In genomic region chr12:116880817-116881324, GRCh38 we compare ENCODE assay signal across 8 cellular contexts. TPM values are rescaled to one million over a fixed set of nuclear protein-coding genes. Genes with fewer than 3 reads are reported as not detected.
DNase-seq lines count a peak whose midpoint lies in the region; ATAC-seq and TF ChIP-seq lines count a peak whose summit lies in the region.

No MANE protein-coding gene starts in this region.

- H3K9me3 ChIP-seq in subcutaneous abdominal adipose tissue (ENCODE audit: control insufficient read depth in 5 of 5, low read length in 5 of 5): no peaks in the 10 kb centered on the region

- H3K27ac ChIP-seq in ACC112 (ENCODE audit: low read depth, low read length) (no peak overlapping the region), subcutaneous abdominal adipose tissue (ENCODE audit: low read depth, low read length) (no peak overlapping the region), brain microvascular endothelial cell (no peak overlapping the region)

- H3K36me3 Mint-ChIP-seq in MCF 10A (ENCODE audit: insufficient read depth, unreplicated experiment): no peaks in the 10 kb centered on the region

- H3K79me2 ChIP-seq in ACC112 (ENCODE audit: control insufficient read depth, insufficient read depth, low read length, unreplicated experiment): no peaks in the 10 kb centered on the region

- peaks cover 25% of the 10 kb centered on the region for H3K27me3 Mint-ChIP-seq in MCF 10A (ENCODE audit: insufficient read depth, unreplicated experiment)

- peak; percentile 81 for DNase-seq in GM13976 (ENCODE audit: low spot score)
- DNase-seq in RPMI7951 (ENCODE audit: low read depth): peak; percentile 25
- DNase-seq in MCF 10A (ENCODE audit: unreplicated experiment): peak; percentile 54
- DNase-seq in left kidney (ENCODE audit: low read depth, low spot score): peak; percentile 88
- no peak for DNase-seq in brain microvascular endothelial cell

- H3K9ac ChIP-seq in subcutaneous abdominal adipose tissue (ENCODE audit: low read length in 5 of 5): no peak overlapping the region

- TF ChIP-seq CTCF in GM13976 (IDR thresholded peaks at IDR 0.05; ENCODE audit: borderline replicate concordance, control extremely low read depth, extremely low read depth, insufficient read depth, missing control alignments) (peak; percentile 17), MCF 10A (IDR thresholded peaks at IDR 0.05; ENCODE audit: unreplicated experiment) (no peak), brain microvascular endothelial cell (IDR thresholded peaks at IDR 0.05; ENCODE audit: low read depth, low read length, missing control alignments) (no peak)

- H3K27me3 ChIP-seq in ACC112 (ENCODE audit: insufficient read depth, low read length): peaks cover 84% of the 10 kb centered on the region
- peaks cover 42 to 71% (median 69%) of the 10 kb centered on the region in 5 donors for H3K27me3 ChIP-seq in subcutaneous abdominal adipose tissue (ENCODE audit: control insufficient read depth in 5 of 5, insufficient read depth in 4 of 5, low read length in 5 of 5)
- H3K27me3 ChIP-seq in brain microvascular endothelial cell (replicated peaks): peaks cover 60% of the 10 kb centered on the region

- peak overlapping the region; percentile 80 for H3K4me3 Mint-ChIP-seq in MCF 10A (ENCODE audit: unreplicated experiment)

- peaks cover 19% of the 10 kb centered on the region for H3K4me1 Mint-ChIP-seq in MCF 10A (ENCODE audit: insufficient read depth, unreplicated experiment)

- H3K27ac Mint-ChIP-seq in MCF 10A (ENCODE audit: low read depth, unreplicated experiment): no peak overlapping the region

- intact Hi-C loops in MCF 10A (cut with micrococcal nuclease): loop anchor here (5.0 to 10.0 kb wide), 2 partner anchors 64 to 146 kb away; partner anchors contain the start of genes RNFT2 and SPRING1

- peak overlapping the region; percentile 70 for H3K4me3 ChIP-seq in ACC112 (ENCODE audit: low read depth, low read length)
- H3K4me3 ChIP-seq in subcutaneous abdominal adipose tissue (ENCODE audit: low read depth in 1 of 5, low read length in 5 of 5): peak overlapping the region in 3 of 5 donors; percentile 29 to 39 (median 34)
- H3K4me3 ChIP-seq in brain microvascular endothelial cell (ENCODE audit: low read depth, low read length): no peak overlapping the region

- ATAC-seq in HG03442 (IDR thresholded peaks at IDR 0.05; ENCODE audit: unreplicated experiment): peak; percentile 53

- H2AFZ ChIP-seq in ACC112 (ENCODE audit: low read length, unreplicated experiment): no peak overlapping the region

- in situ Hi-C loops in GM13976 (cut with MboI; ENCODE audit: low sequenced_read_pairs, unreplicated experiment): no loop called here
- in situ Hi-C loops in brain microvascular endothelial cell (cut with HindIII; ENCODE audit: low pct_ligation_motif_present, low sequenced_read_pairs): no loop called here

- POLR2A ChIA-PET in MCF 10A (lab: Yijun Ruan, JAX): interaction anchor here (0.6 to 3.0 kb wide), 10 partner anchors 15 to 605 kb away, joined by 3 to 18 read pairs (median 4); no protein-coding TSS in a partner anchor

- no peaks in the 10 kb centered on the region for H3K9me3 Mint-ChIP-seq in MCF 10A (ENCODE audit: unreplicated experiment)

- BruUV-seq in MCF 10A (replicated peaks; lab: Mats Ljungman, UMichigan): no TSS peak

- peaks cover 7% of the 10 kb centered on the region for H3K4me1 ChIP-seq in ACC112 (ENCODE audit: control insufficient read depth, insufficient read depth, low read length, unreplicated experiment)
- H3K4me1 ChIP-seq in subcutaneous abdominal adipose tissue (ENCODE audit: control insufficient read depth in 5 of 5, insufficient read depth in 5 of 5, low read length in 5 of 5): peaks cover 0 to 38% (median 26%) of the 10 kb centered on the region in 5 donors

- H3K36me3 ChIP-seq in ACC112 (ENCODE audit: insufficient read depth, low read length) (no peaks in the 10 kb centered on the region), subcutaneous abdominal adipose tissue (ENCODE audit: control insufficient read depth in 5 of 5, insufficient read depth in 5 of 5, low read length in 5 of 5) (no peaks in the 10 kb centered on the region), brain microvascular endothelial cell (replicated peaks) (no peaks in the 10 kb centered on the region)

- CTCF ChIA-PET in MCF 10A (lab: Yijun Ruan, JAX): interaction anchor here (0.5 to 2.0 kb wide), 14 partner anchors 11 to 180 kb away, joined by 3 to 9 read pairs (median 4); no protein-coding TSS in a partner anchor

RNA-seq across cellular contexts. Expression of gene HRK, which starts 0.4 kb away (rescaled TPM):
- total RNA-seq in RPMI7951 (2014; rRNA removed; shearing (Covaris generic)): not detected in 2 replicates
- 2.6 and 3.0 TPM in 2 replicates for total RNA-seq in MCF 10A (2022)

RNA-seq across cellular contexts. Expression of gene FBXW8, which starts 29.9 kb away (rescaled TPM):
- total RNA-seq in RPMI7951 (2014; rRNA removed; shearing (Covaris generic)): 6.1 and 6.6 TPM in 2 replicates
- total RNA-seq in MCF 10A (2022): 24.2 and 24.8 TPM in 2 replicates
